Comparison of ENCODE assay signal across 1 cellular context in the genomic region with DNA sequence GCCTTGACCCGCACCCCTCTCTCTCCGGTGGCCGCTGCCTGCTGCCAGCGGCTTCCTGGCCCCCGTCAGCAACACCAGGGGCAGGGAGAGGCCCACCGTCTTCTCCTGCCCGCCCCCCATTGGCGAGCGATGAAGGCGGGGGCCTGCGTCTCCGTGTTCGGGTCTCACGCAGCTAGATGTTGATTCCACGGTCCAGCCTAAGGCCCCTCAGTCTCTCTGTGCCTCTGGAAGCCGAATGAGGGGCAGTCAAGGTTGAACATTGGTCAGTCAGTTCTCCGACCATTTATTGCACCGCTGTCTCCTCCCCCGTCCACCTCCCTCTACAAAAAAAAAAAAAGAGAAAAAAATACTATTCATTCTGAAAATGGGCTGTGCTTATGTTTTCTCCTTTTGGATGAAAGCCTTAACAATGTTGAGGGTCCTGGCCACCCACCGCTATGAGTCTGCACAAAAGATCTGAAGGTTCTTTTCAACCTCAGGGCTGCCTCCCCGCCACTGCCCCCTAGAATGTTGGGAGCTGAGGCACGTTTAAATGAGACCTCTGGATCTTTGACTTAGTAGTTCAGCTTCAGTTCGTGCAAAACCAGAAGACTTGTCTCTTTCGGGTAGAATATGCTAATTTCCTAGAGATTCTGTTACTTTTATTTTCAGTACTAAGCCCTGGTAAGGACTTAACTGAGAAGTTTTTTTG.
A peak's percentile ranks its signal among the peaks of the same experiment; 100 is the strongest.
TF ChIP-seq lines count a peak whose summit lies in the region.

No MANE protein-coding gene starts in this region.

TF ChIP-seq in HEK293, 187 proteins besides CTCF, POLR2A, EP300 and RAD21 (continued from another document):
- TF ChIP-seq, protein P1, sequence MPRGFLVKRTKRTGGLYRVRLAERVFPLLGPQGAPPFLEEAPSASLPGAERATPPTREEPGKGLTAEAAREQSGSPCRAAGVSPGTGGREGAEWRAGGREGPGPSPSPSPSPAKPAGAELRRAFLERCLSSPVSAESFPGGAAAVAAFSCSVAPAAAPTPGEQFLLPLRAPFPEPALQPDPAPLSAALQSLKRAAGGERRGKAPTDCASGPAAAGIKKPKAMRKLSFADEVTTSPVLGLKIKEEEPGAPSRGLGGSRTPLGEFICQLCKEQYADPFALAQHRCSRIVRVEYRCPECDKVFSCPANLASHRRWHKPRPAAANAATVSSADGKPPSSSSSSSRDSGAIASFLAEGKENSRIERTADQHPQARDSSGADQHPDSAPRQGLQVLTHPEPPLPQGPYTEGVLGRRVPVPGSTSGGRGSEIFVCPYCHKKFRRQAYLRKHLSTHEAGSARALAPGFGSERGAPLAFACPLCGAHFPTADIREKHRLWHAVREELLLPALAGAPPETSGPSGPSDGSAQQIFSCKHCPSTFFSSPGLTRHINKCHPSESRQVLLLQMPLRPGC (tag by site-specific recombination; IDR thresholded peaks at IDR 0.05): no peak
- TF ChIP-seq ZSCAN23 (tag by site-specific recombination; IDR thresholded peaks at IDR 0.05) (no peak), TCF7L2 (IDR thresholded peaks at IDR 0.05; ENCODE audit: borderline replicate concordance, low read depth, low read length) (no peak), ZNF121 (tag by site-specific recombination; IDR thresholded peaks at IDR 0.05) (0 out of 2 replicates have a peak, but pooled peaks have one; percentile 36), ZNF792 (tag by site-specific recombination; IDR thresholded peaks at IDR 0.05) (no peak), ZNF747 (tag by site-specific recombination; IDR thresholded peaks at IDR 0.05) (no peak), ZNF473 (tag by site-specific recombination; IDR thresholded peaks at IDR 0.05) (no peak), ZBTB8A (tag by site-specific recombination; IDR thresholded peaks at IDR 0.05) (no peak), ZNF202 (tag by site-specific recombination; IDR thresholded peaks at IDR 0.05; ENCODE audit: borderline replicate concordance) (no peak), GLIS2 (tag by site-specific recombination; IDR thresholded peaks at IDR 0.05) (peak; percentile 75)
- TF ChIP-seq, protein P2, sequence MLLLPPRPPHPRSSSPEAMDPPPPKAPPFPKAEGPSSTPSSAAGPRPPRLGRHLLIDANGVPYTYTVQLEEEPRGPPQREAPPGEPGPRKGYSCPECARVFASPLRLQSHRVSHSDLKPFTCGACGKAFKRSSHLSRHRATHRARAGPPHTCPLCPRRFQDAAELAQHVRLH (tag by site-specific recombination; IDR thresholded peaks at IDR 0.05): no peak
- TF ChIP-seq, protein P3, sequence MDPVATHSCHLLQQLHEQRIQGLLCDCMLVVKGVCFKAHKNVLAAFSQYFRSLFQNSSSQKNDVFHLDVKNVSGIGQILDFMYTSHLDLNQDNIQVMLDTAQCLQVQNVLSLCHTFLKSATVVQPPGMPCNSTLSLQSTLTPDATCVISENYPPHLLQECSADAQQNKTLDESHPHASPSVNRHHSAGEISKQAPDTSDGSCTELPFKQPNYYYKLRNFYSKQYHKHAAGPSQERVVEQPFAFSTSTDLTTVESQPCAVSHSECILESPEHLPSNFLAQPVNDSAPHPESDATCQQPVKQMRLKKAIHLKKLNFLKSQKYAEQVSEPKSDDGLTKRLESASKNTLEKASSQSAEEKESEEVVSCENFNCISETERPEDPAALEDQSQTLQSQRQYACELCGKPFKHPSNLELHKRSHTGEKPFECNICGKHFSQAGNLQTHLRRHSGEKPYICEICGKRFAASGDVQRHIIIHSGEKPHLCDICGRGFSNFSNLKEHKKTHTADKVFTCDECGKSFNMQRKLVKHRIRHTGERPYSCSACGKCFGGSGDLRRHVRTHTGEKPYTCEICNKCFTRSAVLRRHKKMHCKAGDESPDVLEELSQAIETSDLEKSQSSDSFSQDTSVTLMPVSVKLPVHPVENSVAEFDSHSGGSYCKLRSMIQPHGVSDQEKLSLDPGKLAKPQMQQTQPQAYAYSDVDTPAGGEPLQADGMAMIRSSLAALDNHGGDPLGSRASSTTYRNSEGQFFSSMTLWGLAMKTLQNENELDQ (tag by site-specific recombination; IDR thresholded peaks at IDR 0.05; ENCODE audit: low read depth): no peak
- TF ChIP-seq, protein P4, sequence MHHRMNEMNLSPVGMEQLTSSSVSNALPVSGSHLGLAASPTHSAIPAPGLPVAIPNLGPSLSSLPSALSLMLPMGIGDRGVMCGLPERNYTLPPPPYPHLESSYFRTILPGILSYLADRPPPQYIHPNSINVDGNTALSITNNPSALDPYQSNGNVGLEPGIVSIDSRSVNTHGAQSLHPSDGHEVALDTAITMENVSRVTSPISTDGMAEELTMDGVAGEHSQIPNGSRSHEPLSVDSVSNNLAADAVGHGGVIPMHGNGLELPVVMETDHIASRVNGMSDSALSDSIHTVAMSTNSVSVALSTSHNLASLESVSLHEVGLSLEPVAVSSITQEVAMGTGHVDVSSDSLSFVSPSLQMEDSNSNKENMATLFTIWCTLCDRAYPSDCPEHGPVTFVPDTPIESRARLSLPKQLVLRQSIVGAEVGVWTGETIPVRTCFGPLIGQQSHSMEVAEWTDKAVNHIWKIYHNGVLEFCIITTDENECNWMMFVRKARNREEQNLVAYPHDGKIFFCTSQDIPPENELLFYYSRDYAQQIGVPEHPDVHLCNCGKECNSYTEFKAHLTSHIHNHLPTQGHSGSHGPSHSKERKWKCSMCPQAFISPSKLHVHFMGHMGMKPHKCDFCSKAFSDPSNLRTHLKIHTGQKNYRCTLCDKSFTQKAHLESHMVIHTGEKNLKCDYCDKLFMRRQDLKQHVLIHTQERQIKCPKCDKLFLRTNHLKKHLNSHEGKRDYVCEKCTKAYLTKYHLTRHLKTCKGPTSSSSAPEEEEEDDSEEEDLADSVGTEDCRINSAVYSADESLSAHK (tag by site-specific recombination; IDR thresholded peaks at IDR 0.05): no peak
TF ChIP-seq in HEK293: peak in this region for 9.
